ENCODE assay signal across 8 cellular contexts in the genomic region with DNA sequence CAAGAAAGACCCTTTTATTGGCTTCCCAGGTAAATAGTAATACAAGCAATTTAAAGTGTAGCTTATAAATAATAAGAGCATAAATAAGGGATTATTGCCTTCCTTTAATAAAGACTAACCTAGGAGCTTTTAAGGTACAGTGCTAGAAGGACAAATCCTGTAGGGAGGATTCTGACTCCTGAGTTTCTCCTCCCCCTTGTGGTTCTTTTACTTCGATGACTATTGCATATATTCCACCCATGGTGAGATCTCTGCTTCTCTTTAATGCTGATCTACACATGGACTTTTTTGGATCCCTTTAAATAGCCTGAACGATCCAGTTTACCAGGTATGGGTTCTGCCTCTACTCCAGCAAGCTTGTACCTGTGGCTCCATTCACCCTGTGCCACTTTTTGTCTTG. TPM values are rescaled to one million over a fixed set of nuclear protein-coding genes. Genes with fewer than 3 reads are reported as not detected.
A peak's percentile ranks its signal among the peaks of the same experiment; 100 is the strongest.
DNase-seq lines count a peak whose midpoint lies in the region; ATAC-seq and TF ChIP-seq lines count a peak whose summit lies in the region.

No MANE protein-coding gene starts in this region.

- H3K27me3 ChIP-seq in brain microvascular endothelial cell (replicated peaks) (no peaks in the 10 kb centered on the region), uterus (no peaks in the 10 kb centered on the region)

- no peaks in the 10 kb centered on the region for H3K9me3 Mint-ChIP-seq in activated CD4-positive, alpha-beta T cell treated with anti-CD3 and anti-CD28 coated beads for 36 hours (ENCODE audit: low read depth)
- no peaks in the 10 kb centered on the region for H3K9me3 Mint-ChIP-seq in progenitor cell of endocrine pancreas (ENCODE audit: low read depth)

- H3K36me3 Mint-ChIP-seq in activated CD4-positive, alpha-beta T cell treated with anti-CD3 and anti-CD28 coated beads for 36 hours (ENCODE audit: low read depth): no peaks in the 10 kb centered on the region
- H3K36me3 Mint-ChIP-seq in progenitor cell of endocrine pancreas (ENCODE audit: insufficient read depth): no peaks in the 10 kb centered on the region

- CTCF ChIA-PET in activated CD4-positive, alpha-beta T cell treated with anti-CD3 and anti-CD28 coated beads for 36 hours (lab: Charles Lee): interaction anchor here (0.7 to 1.7 kb wide), 5 partner anchors 10 to 158 kb away, joined by 3 to 7 read pairs (median 4); no protein-coding TSS in a partner anchor

- H3K4me1 ChIP-seq in uterus: no peaks in the 10 kb centered on the region

- peak overlapping the region; percentile 81 for H3K4me3 Mint-ChIP-seq in activated CD4-positive, alpha-beta T cell treated with anti-CD3 and anti-CD28 coated beads for 36 hours
- H3K4me3 Mint-ChIP-seq in progenitor cell of endocrine pancreas (ENCODE audit: low read depth): peak overlapping the region; percentile 77

- no peaks in the 10 kb centered on the region for H3K9me3 ChIP-seq in uterus

- no peaks in the 10 kb centered on the region for H3K27me3 Mint-ChIP-seq in activated CD4-positive, alpha-beta T cell treated with anti-CD3 and anti-CD28 coated beads for 36 hours
- H3K27me3 Mint-ChIP-seq in progenitor cell of endocrine pancreas: no peaks in the 10 kb centered on the region

- H3K4me3 ChIP-seq in brain microvascular endothelial cell (ENCODE audit: low read depth, low read length) (no peak overlapping the region), uterus (no peak overlapping the region)

- intact Hi-C loops in activated CD4-positive, alpha-beta T cell treated with anti-CD3 and anti-CD28 coated beads for 36 hours (cut with DNase I, micrococcal nuclease): loop anchor here (5.0 kb wide), 2 partner anchors 161 to 1111 kb away; partner anchors contain the start of genes CEP44 (in 1 of the 2), FBXO8 (in 1 of the 2) and HMGB2 (in 1 of the 2)
- intact Hi-C loops in uterus (cut with DNase I; ENCODE audit: low total_unique reads): no loop called here

- H3K27ac Mint-ChIP-seq in activated CD4-positive, alpha-beta T cell treated with anti-CD3 and anti-CD28 coated beads for 36 hours: no peak overlapping the region
- no peak overlapping the region for H3K27ac Mint-ChIP-seq in progenitor cell of endocrine pancreas

- H3K4me1 Mint-ChIP-seq in activated CD4-positive, alpha-beta T cell treated with anti-CD3 and anti-CD28 coated beads for 36 hours: peaks cover 56% of the 10 kb centered on the region
- H3K4me1 Mint-ChIP-seq in progenitor cell of endocrine pancreas (ENCODE audit: low read depth): peaks cover 30% of the 10 kb centered on the region

- DNase-seq in activated CD4-positive, alpha-beta T cell treated with anti-CD3 and anti-CD28 coated beads for 36 hours: no peak
- no peak for DNase-seq in activated CD4-positive, alpha-beta T cell treated with anti-CD3 and anti-CD28 coated beads, Interleukin-2, amount 50 U/mL, for 4 hours
- DNase-seq in NCI-H1436 (lab: John Stamatoyannopoulos, UW): peak; percentile 41
- DNase-seq in brain microvascular endothelial cell: no peak
- no peak for DNase-seq in progenitor cell of endocrine pancreas (ENCODE audit: low spot score, unreplicated experiment)
- no peak for DNase-seq in uterus
- no peak for DNase-seq in stimulated activated CD4-positive, alpha-beta T cell treated with anti-CD3 and anti-CD28 coated beads, Interleukin-4, amount 100 ng/mL, for 1 hour
- DNase-seq in mesenteric fat pad (ENCODE audit: low spot score): no peak

- TF ChIP-seq CTCF in brain microvascular endothelial cell (IDR thresholded peaks at IDR 0.05; ENCODE audit: low read depth, low read length, missing control alignments) (peak; percentile 49), progenitor cell of endocrine pancreas (IDR thresholded peaks at IDR 0.05; ENCODE audit: unreplicated experiment) (peak; percentile 48), uterus (IDR thresholded peaks at IDR 0.05) (peak in 1 of 4 experiments; percentile 20)

- POLR2A ChIA-PET in activated CD4-positive, alpha-beta T cell treated with anti-CD3 and anti-CD28 coated beads for 36 hours (lab: Charles Lee): no interaction called here

- H3K27ac ChIP-seq in brain microvascular endothelial cell (no peak overlapping the region), uterus (no peak overlapping the region)

- ATAC-seq in activated CD4-positive, alpha-beta T cell treated with anti-CD3 and anti-CD28 coated beads for 36 hours: no peak

- H3K36me3 ChIP-seq in brain microvascular endothelial cell (replicated peaks): no peaks in the 10 kb centered on the region
- H3K36me3 ChIP-seq in uterus: no peaks in the 10 kb centered on the region

- in situ Hi-C loops in brain microvascular endothelial cell (cut with HindIII; ENCODE audit: low pct_ligation_motif_present, low sequenced_read_pairs): no loop called here

- no peak for TF ChIP-seq POLR2A in uterus (IDR thresholded peaks at IDR 0.05)

RNA-seq across cellular contexts. Expression of gene GALNT7, which starts 2.5 kb away (rescaled TPM):
- total RNA-seq in activated CD4-positive, alpha-beta T cell treated with anti-CD3 and anti-CD28 coated beads for 36 hours: 10 to 100 TPM; 11.4 to 15.1 TPM
- total RNA-seq in progenitor cell of endocrine pancreas: 65.6 and 67.8 TPM in 2 replicates
- 10 to 100 TPM in 3 of 4 donors, 1 to 10 TPM in 1; 7.7 to 48.2 (median 19.2) TPM for total RNA-seq in uterus
- total RNA-seq in mesenteric fat pad: 9.8 TPM
